In genomic region chr3:72613871-72614270, GRCh38 we compare ENCODE assay signal across 2 cellular contexts.
TF ChIP-seq lines count a peak whose summit lies in the region.

No MANE protein-coding gene starts in this region.

TF ChIP-seq in K562, 482 proteins besides CTCF, POLR2A, EP300 and RAD21 (continued from another document):
- TF ChIP-seq TOE1 (IDR thresholded peaks at IDR 0.05; ENCODE audit: borderline replicate concordance) (no peak), TOE1 (CRISPR knock-in tag; IDR thresholded peaks at IDR 0.05; ENCODE audit: borderline replicate concordance, low read depth) (no peak), PTTG1 (tag; IDR thresholded peaks at IDR 0.05; ENCODE audit: low read depth) (no peak), KDM4B (IDR thresholded peaks at IDR 0.05; ENCODE audit: borderline replicate concordance in 2 of 2, low read depth in 1 of 2) (no peak), IRF2 (CRISPR knock-in tag; IDR thresholded peaks at IDR 0.05) (no peak), TSC22D4 (tag; IDR thresholded peaks at IDR 0.05) (no peak), RBM25 (IDR thresholded peaks at IDR 0.05; ENCODE audit: low read depth, low read length, severe bottlenecking) (peak; percentile 13)
TF ChIP-seq in K562: peak in this region for 3.

TF ChIP-seq in SK-N-SH, 30 proteins besides CTCF, POLR2A, EP300 and RAD21 (continued from another document):
- no peak for TF ChIP-seq NFIC (IDR thresholded peaks at IDR 0.05; ENCODE audit: borderline replicate concordance)
